ENCODE assay signal across 9 cellular contexts in genomic region chr1:53583903-53584210, GRCh38.
"Had no signal": no experiment of that assay in that cellular context is flagged by ENCODE, and none has a peak within 500 bp of the region (broad histone marks: within the 10 kb centered on the region; RNA-seq: fewer than 3 reads in every experiment).

No MANE protein-coding gene starts in this region.

- H3K9me3 Mint-ChIP-seq: activated CD4-positive, alpha-beta memory T cell treated with anti-CD3 and anti-CD28 coated beads, Interleukin-2, amount 10 ng/mL, durations not matched to agents 7 days and 5 days; activated T-helper 17 cell treated with anti-CD3 and anti-CD28 coated beads, Interleukin-2, amount 50 U/mL, for 72 hours; naive thymus-derived CD4-positive, alpha-beta T cell had no signal

- H3K36me3 Mint-ChIP-seq: activated naive CD8-positive, alpha-beta T cell; naive thymus-derived CD4-positive, alpha-beta T cell had no signal

- H3K27me3 Mint-ChIP-seq: activated naive CD8-positive, alpha-beta T cell; activated T-helper 17 cell treated with anti-CD3 and anti-CD28 coated beads, Interleukin-2, amount 50 U/mL, for 72 hours had no signal

- DNase-seq: activated CD4-positive, alpha-beta memory T cell treated with anti-CD3 and anti-CD28 coated beads, Interleukin-2, amount 10 ng/mL, durations not matched to agents 7 days and 5 days; activated CD4-positive, alpha-beta T cell treated with anti-CD3 and anti-CD28 coated beads for 1 hour; anterior cingulate cortex; lower lobe of right lung; stomach; T1000 had no signal

- H3K4me3 Mint-ChIP-seq: activated CD4-positive, alpha-beta memory T cell treated with anti-CD3 and anti-CD28 coated beads, Interleukin-2, amount 10 ng/mL, durations not matched to agents 7 days and 5 days; activated naive CD8-positive, alpha-beta T cell; activated T-helper 17 cell treated with anti-CD3 and anti-CD28 coated beads, Interleukin-2, amount 50 U/mL, for 72 hours; naive thymus-derived CD4-positive, alpha-beta T cell had no signal

- ATAC-seq: activated T-helper 17 cell treated with anti-CD3 and anti-CD28 coated beads, Interleukin-2, amount 50 U/mL, for 72 hours; lower lobe of right lung; naive thymus-derived CD4-positive, alpha-beta T cell had no signal

- H3K27ac Mint-ChIP-seq: activated CD4-positive, alpha-beta memory T cell treated with anti-CD3 and anti-CD28 coated beads, Interleukin-2, amount 10 ng/mL, durations not matched to agents 7 days and 5 days; activated naive CD8-positive, alpha-beta T cell; activated T-helper 17 cell treated with anti-CD3 and anti-CD28 coated beads, Interleukin-2, amount 50 U/mL, for 72 hours had no signal
